Comparison of ENCODE assay signal across 7 cellular contexts in genomic region chr18:1619507-1619906, GRCh38.
"Had no signal": no experiment of that assay in that cellular context is flagged by ENCODE, and none has a peak within 500 bp of the region (broad histone marks: within the 10 kb centered on the region; RNA-seq: fewer than 3 reads in every experiment).

No MANE protein-coding gene starts in this region.

- ATAC-seq: HepG2 had no signal

- DNase-seq: IMR-90, KBM-7, KG1 had no signal

- H3K4me2 ChIP-seq: KMS-11 had no signal

- FAIRE-seq: HepG2, HTR-8/SVneo had no signal

- H3K27ac ChIP-seq: HL-60, KMS-11 had no signal

- H3K9ac ChIP-seq: KMS-11 had no signal
